18 cellular contexts compared by ENCODE assay signal in genomic region chr17:18617613-18618012, GRCh38. TPM values are rescaled to one million over a fixed set of nuclear protein-coding genes. Genes with fewer than 3 reads are reported as not detected.
"Had no signal": no experiment of that assay in that cellular context is flagged by ENCODE, and none has a peak within 500 bp of the region (broad histone marks: within the 10 kb centered on the region; RNA-seq: fewer than 3 reads in every experiment).

No MANE protein-coding gene starts in this region.

RNA-seq across cellular contexts. Expression of gene TBC1D28, which starts 26.6 kb away (rescaled TPM):
- total RNA-seq: activated naive CD4-positive, alpha-beta T cell treated with anti-CD3 and anti-CD28 coated beads for 36 hours; activated naive CD4-positive, alpha-beta T cell treated with anti-CD3 and anti-CD28 coated beads, Interleukin-2, amount 50 U/mL, for 72 hours; activated naive CD8-positive, alpha-beta T cell treated with anti-CD3 and anti-CD28 coated beads for 36 hours; activated naive CD8-positive, alpha-beta T cell treated with anti-CD3 and anti-CD28 coated beads, Interleukin-2, amount 10 ng/mL, durations not matched to agents 7 days and 5 days; activated T-cell treated with anti-CD3 and anti-CD28 coated beads, Interleukin-2, amount 50 U/mL, for 4 hours; activated T-cell treated with anti-CD3 and anti-CD28 coated beads, Interleukin-2, amount 50 U/mL, for 72 hours; activated T-helper 17 cell treated with anti-CD3 and anti-CD28 coated beads, Interleukin-2, amount 50 U/mL, for 72 hours; activated T-helper 2 cell treated with anti-CD3 and anti-CD28 coated beads, Interferon-gamma antibody, Interleukin-2, Interleukin-4, amounts not matched to agents 10 μg/mL and 5 μg/mL and 100 μg/mL, durations not matched to agents 14 hours and 24 hours and 36 hours; adrenal gland; aorta; ascending aorta; astrocyte; body of pancreas; breast epithelium; cardiac muscle cell; cardiac septum; cerebellum; chondrocyte had no signal
